Comparison of ENCODE assay signal across 7 cellular contexts in genomic region chr4:12729384-12729783, GRCh38.
DNase-seq lines count a peak whose midpoint lies in the region; ATAC-seq and TF ChIP-seq lines count a peak whose summit lies in the region.

No MANE protein-coding gene starts in this region.

- dilution Hi-C loops in mammary epithelial cell (cut with HindIII; ENCODE audit: low sequenced_read_pairs), result no loop called here

- H3K4me1 ChIP-seq in KMS-11 (ENCODE audit: low read depth, poor library complexity, severe bottlenecking) (peaks cover 85% of the 10 kb centered on the region), mammary epithelial cell (ENCODE audit: insufficient read depth, low read length) (no peaks in the 10 kb centered on the region), Caco-2 (0 out of 2 replicates have a peak, but pooled peaks cover 2% of the 10 kb centered on the region)

- H3K9ac ChIP-seq in KMS-11 (no peak overlapping the region), mammary epithelial cell (ENCODE audit: insufficient read depth, low read length) (no peak overlapping the region)

- TF ChIP-seq CTCF in KMS-11 (conservative IDR thresholded peaks at IDR 0.05; ENCODE audit: low read depth, low read length) (peak; percentile 53; the same call in 1 of the 2 replicates), mammary epithelial cell (conservative IDR thresholded peaks at IDR 0.05 in 1 of 2, IDR thresholded peaks at IDR 0.05 in 1 of 2; ENCODE audit: extremely low read depth in 1 of 2, insufficient read depth in 1 of 2, low read depth in 1 of 2, low read length in 2 of 2) (peak; percentile 17 to 35), nephron progenitor cell (IDR thresholded peaks at IDR 0.05) (peak; percentile 65), Caco-2 (IDR thresholded peaks at IDR 0.05; ENCODE audit: insufficient read depth in 1 of 2, low read depth in 1 of 2, low read length in 1 of 2, severe bottlenecking in 1 of 2, unreplicated experiment in 1 of 2) (peak in 1 of 2 experiments; percentile 24)

- no peak overlapping the region for H3K4me3 ChIP-seq in KMS-11 (IDR thresholded peaks at IDR 0.05; ENCODE audit: insufficient read depth, low read depth, low read length)
- H3K4me3 ChIP-seq in mammary epithelial cell (replicated peaks in 1 of 3; ENCODE audit: insufficient read depth in 1 of 3, low read depth in 2 of 3, low read length in 3 of 3), result no peak overlapping the region
- H3K4me3 ChIP-seq in Caco-2 (ENCODE audit: low read depth, low read length), result no peak overlapping the region

- H3K9me3 ChIP-seq in mammary epithelial cell (replicated peaks; ENCODE audit: insufficient read depth, low read length) (no peaks in the 10 kb centered on the region), Caco-2 (no peaks in the 10 kb centered on the region)

- H3K4me1 Mint-ChIP-seq in nephron progenitor cell (peaks cover 22% of the 10 kb centered on the region), Caco-2 (ENCODE audit: low read depth, unreplicated experiment) (no peaks in the 10 kb centered on the region)

- H4K20me1 ChIP-seq in KMS-11 (ENCODE audit: insufficient read depth) (no peaks in the 10 kb centered on the region), mammary epithelial cell (ENCODE audit: insufficient read depth, low read length) (no peaks in the 10 kb centered on the region)

- H3K36me3 ChIP-seq in KMS-11 (ENCODE audit: insufficient read depth), result no peaks in the 10 kb centered on the region
- no peaks in the 10 kb centered on the region for H3K36me3 ChIP-seq in mammary epithelial cell (ENCODE audit: insufficient read depth, low read length)
- H3K36me3 ChIP-seq in Caco-2 (ENCODE audit: control insufficient read depth, insufficient read depth, low read length), result no peaks in the 10 kb centered on the region

- no peak overlapping the region for H3K4me2 ChIP-seq in KMS-11
- H3K4me2 ChIP-seq in mammary epithelial cell (ENCODE audit: insufficient read depth, low read depth, low read length), result no peak overlapping the region

- H3K79me2 ChIP-seq in KMS-11 (ENCODE audit: insufficient read depth, low read depth) (peaks cover 44% of the 10 kb centered on the region; the same call in 1 of the 2 replicates), mammary epithelial cell (ENCODE audit: insufficient read depth, low read length) (no peaks in the 10 kb centered on the region)

- in situ Hi-C loops in mammary epithelial cell (cut with MboI; ENCODE audit: low sequenced_read_pairs in 2 of 2), result loop anchor here in 1 of 2 donors (5.0 kb wide), 1 partner anchor 818 kb away; no protein-coding TSS in a partner anchor

- no peak overlapping the region for H2AFZ ChIP-seq in KMS-11 (ENCODE audit: low read depth)
- no peak overlapping the region for H2AFZ ChIP-seq in mammary epithelial cell (ENCODE audit: low read depth, low read length)

- no peak overlapping the region for H3K27ac Mint-ChIP-seq in nephron progenitor cell
- H3K27ac Mint-ChIP-seq in Caco-2 (ENCODE audit: unreplicated experiment), result no peak overlapping the region

- H3K27ac ChIP-seq in KMS-11 (no peak overlapping the region), mammary epithelial cell (ENCODE audit: insufficient read depth, low read depth, low read length) (no peak overlapping the region)

- ATAC-seq in GM18520 (IDR thresholded peaks at IDR 0.05; ENCODE audit: unreplicated experiment) (no peak), left colon (no peak)

- WGBS in mammary epithelial cell (ENCODE audit: low coverage, missing lambda C conversion rate), result 0% methylated on average over 1 of the region's 1 CpG

- peak; percentile 1 for DNase-seq in GM04504 (ENCODE audit: low read depth)
- DNase-seq in mammary epithelial cell, result no peak
- no peak for DNase-seq in nephron progenitor cell
- DNase-seq in Caco-2, result no peak
- no peak for DNase-seq in left colon

- BruUV-seq in mammary epithelial cell (replicated peaks; lab: Mats Ljungman, UMichigan) (no TSS peak), Caco-2 (replicated peaks; lab: Mats Ljungman, UMichigan) (no TSS peak)

- POLR2A ChIA-PET in Caco-2 (lab: Charles Lee), result no interaction called here

- CTCF ChIA-PET in mammary epithelial cell (lab: Charles Lee; ENCODE audit: low non-redundant PET) (interaction anchor here (0.6 kb wide), 1 partner anchor 926 kb away, joined by 4 read pairs; no protein-coding TSS in a partner anchor), Caco-2 (lab: Charles Lee) (no interaction called here)

- no peaks in the 10 kb centered on the region for H3K36me3 Mint-ChIP-seq in nephron progenitor cell (ENCODE audit: low read depth)
- H3K36me3 Mint-ChIP-seq in Caco-2 (ENCODE audit: insufficient read depth, unreplicated experiment), result no peaks in the 10 kb centered on the region

- H3K27me3 Mint-ChIP-seq in nephron progenitor cell (ENCODE audit: low read depth, poor library complexity), result no peaks in the 10 kb centered on the region
- H3K27me3 Mint-ChIP-seq in Caco-2 (ENCODE audit: insufficient read depth, unreplicated experiment), result peaks cover 16% of the 10 kb centered on the region

- intact Hi-C loops in mammary epithelial cell (cut with micrococcal nuclease), result loop anchor here (1.0 to 10.0 kb wide), 4 partner anchors 123 to 925 kb away; no protein-coding TSS in a partner anchor
- intact Hi-C loops in Caco-2 (cut with micrococcal nuclease; ENCODE audit: unreplicated experiment), result loop anchor here (1.0 to 5.0 kb wide), 3 partner anchors 123 to 925 kb away; no protein-coding TSS in a partner anchor
- intact Hi-C loops in left colon (cut with DNase I, micrococcal nuclease), result no loop called here

- H3K9me3 Mint-ChIP-seq in nephron progenitor cell (no peaks in the 10 kb centered on the region), Caco-2 (ENCODE audit: unreplicated experiment) (no peaks in the 10 kb centered on the region)

- H3K4me3 Mint-ChIP-seq in nephron progenitor cell (no peak overlapping the region), Caco-2 (ENCODE audit: unreplicated experiment) (no peak overlapping the region)

- no peaks in the 10 kb centered on the region for H3K27me3 ChIP-seq in KMS-11 (ENCODE audit: insufficient read depth, low read depth)
- H3K27me3 ChIP-seq in mammary epithelial cell (ENCODE audit: insufficient read depth, low read length), result no peaks in the 10 kb centered on the region
- H3K27me3 ChIP-seq in Caco-2 (replicated peaks; ENCODE audit: control insufficient read depth, insufficient read depth, low read length), result no peaks in the 10 kb centered on the region

Comparison
In these comparisons a context has a peak if more than half of its experiments do, and no peak if none do; other contexts are left out.
1. intact Hi-C loops: an anchor here in mammary epithelial cell (1.0 to 10.0 kb wide) and Caco-2 (1.0 to 5.0 kb wide); none called in left colon.